ENCODE assay signal across 29 cellular contexts in genomic region chr4:1576200-1576960, GRCh38.
DNase-seq lines count a peak whose midpoint lies in the region; ATAC-seq and TF ChIP-seq lines count a peak whose summit lies in the region.
"Had no signal": no experiment of that assay in that cellular context is flagged by ENCODE, and none has a peak within 500 bp of the region (broad histone marks: within the 10 kb centered on the region; RNA-seq: fewer than 3 reads in every experiment).

No MANE protein-coding gene starts in this region.

- ATAC-seq in CD4-positive, CD25-positive, alpha-beta regulatory T cell (ENCODE audit: low read depth in 2 of 2) = no peak
- ATAC-seq in RWPE2 (ENCODE audit: low read depth) (no peak), left cardiac atrium (no peak), GM18520 (IDR thresholded peaks at IDR 0.05; ENCODE audit: unreplicated experiment) (no peak), gastrocnemius medialis (no peak)
- ATAC-seq: activated T-cell treated with anti-CD3 and anti-CD28 coated beads, Interleukin-2, amount 50 U/mL, for 72 hours; left lung; stimulated activated naive CD8-positive, alpha-beta T cell treated with anti-CD3 and anti-CD28 coated beads, Interleukin-15, Interleukin-2, amounts not matched to agents 100 U/mL and 50 U/mL, for 24 hours had no signal

- TF ChIP-seq POLR2A in gastrocnemius medialis (IDR thresholded peaks at IDR 0.05) = no peak

- peaks cover 4 to 15% (median 7%) of the 10 kb centered on the region in 4 donors for H3K4me1 Mint-ChIP-seq in CD4-positive, CD25-positive, alpha-beta regulatory T cell

- H3K27ac ChIP-seq in CD4-positive, CD25-positive, alpha-beta regulatory T cell (ENCODE audit: insufficient read depth, low read length, poor library complexity, severe bottlenecking) = no peak overlapping the region
- H3K27ac ChIP-seq in RWPE2 (ENCODE audit: poor library complexity, severe bottlenecking) = no peak overlapping the region
- no peak overlapping the region for H3K27ac ChIP-seq in osteoblast (ENCODE audit: low read depth, low read length)
- no peak overlapping the region for H3K27ac ChIP-seq in gastrocnemius medialis
- H3K27ac ChIP-seq: breast epithelium, GM23248, left lung, skin epidermis had no signal

- H3K36me3 Mint-ChIP-seq in CD4-positive, CD25-positive, alpha-beta regulatory T cell = no peaks in the 10 kb centered on the region
- H3K36me3 Mint-ChIP-seq: CD8-positive, alpha-beta memory T cell had no signal

- no peaks in the 10 kb centered on the region for H4K20me1 ChIP-seq in osteoblast (ENCODE audit: insufficient read depth, low read length)

- H3K27ac Mint-ChIP-seq in CD4-positive, CD25-positive, alpha-beta regulatory T cell = no peak overlapping the region
- H3K27ac Mint-ChIP-seq: activated naive CD4-positive, alpha-beta T cell treated with anti-CD3 and anti-CD28 coated beads for 36 hours; activated T-cell treated with anti-CD3 and anti-CD28 coated beads, Interleukin-2, amount 50 U/mL, for 72 hours; B cell; HFFc6; T-helper 1 cell treated with Interleukin-12 subunit alpha and Interleukin-12 subunit beta and Interleukin-4 antibody, amounts not matched to agents 30 μg/mL and 1 μg/mL, for 36 hours had no signal

- peaks cover 5% of the 10 kb centered on the region for H3K4me1 ChIP-seq in CD4-positive, CD25-positive, alpha-beta regulatory T cell (ENCODE audit: control insufficient read depth, insufficient read depth, low read length, poor library complexity, severe bottlenecking)
- no peaks in the 10 kb centered on the region for H3K4me1 ChIP-seq in RWPE2 (ENCODE audit: insufficient read depth, poor library complexity, severe bottlenecking)
- peaks cover 5% of the 10 kb centered on the region for H3K4me1 ChIP-seq in osteoblast (ENCODE audit: insufficient read depth, low read length)
- peaks cover 0 to 5% of the 10 kb centered on the region in 2 donors for H3K4me1 ChIP-seq in gastrocnemius medialis
- H3K4me1 ChIP-seq: breast epithelium had no signal

- no peak for DNase-seq in CD4-positive, CD25-positive, alpha-beta regulatory T cell
- DNase-seq in RWPE2 (ENCODE audit: low spot score) = peak; percentile 19
- peak; percentile 22 for DNase-seq in left cardiac atrium
- DNase-seq in osteoblast (ENCODE audit: insufficient read length, low spot score, missing footprints) = peak; percentile 70
- no peak for DNase-seq in dermis blood vessel endothelial cell
- no peak for DNase-seq in gastrocnemius medialis
- DNase-seq: ACHN; activated CD4-positive, alpha-beta T cell treated with anti-CD3 and anti-CD28 coated beads, Interleukin-2, amount 50 U/mL, for 48 hours; activated CD4-positive, CD25-positive, alpha-beta regulatory T cell treated with anti-CD3 and anti-CD28 coated beads, Interleukin-2, amount 50 U/mL, for 72 hours; activated naive CD4-positive, alpha-beta T cell treated with anti-CD3 and anti-CD28 coated beads for 36 hours; activated T-cell treated with anti-CD3 and anti-CD28 coated beads, Interleukin-2, amount 50 U/mL, for 72 hours; amygdala; effector CD4-positive, alpha-beta T cell; GM23248; HFFc6; IMR-90; NCI-H1436; NCI-H2081 treated with DMSO at 0.1 percent for 48 hours; NCI-H226; NCI-H69; RPMI8226; stimulated activated naive CD8-positive, alpha-beta T cell treated with anti-CD3 and anti-CD28 coated beads, Interleukin-15, Interleukin-2, amounts not matched to agents 100 U/mL and 50 U/mL, for 24 hours had no signal

- H3K4me3 Mint-ChIP-seq in CD4-positive, CD25-positive, alpha-beta regulatory T cell = peak overlapping the region; percentile 29 to 78 (median 39)
- H3K4me3 Mint-ChIP-seq: activated naive CD4-positive, alpha-beta T cell treated with anti-CD3 and anti-CD28 coated beads for 36 hours; activated T-cell treated with anti-CD3 and anti-CD28 coated beads, Interleukin-2, amount 50 U/mL, for 72 hours; B cell; HFFc6 had no signal

- no peak overlapping the region for H3K4me3 ChIP-seq in CD4-positive, CD25-positive, alpha-beta regulatory T cell (ENCODE audit: low read depth, low read length)
- H3K4me3 ChIP-seq in RWPE2 (ENCODE audit: severe bottlenecking) = no peak overlapping the region
- no peak overlapping the region for H3K4me3 ChIP-seq in osteoblast (ENCODE audit: insufficient read depth, low read length)
- no peak overlapping the region for H3K4me3 ChIP-seq in gastrocnemius medialis
- H3K4me3 ChIP-seq: breast epithelium, GM23248, left lung, skin epidermis had no signal

- H3K27me3 Mint-ChIP-seq in CD4-positive, CD25-positive, alpha-beta regulatory T cell = no peaks in the 10 kb centered on the region
- H3K27me3 Mint-ChIP-seq: B cell; CD8-positive, alpha-beta memory T cell had no signal

- no peaks in the 10 kb centered on the region for H3K9me3 ChIP-seq in CD4-positive, CD25-positive, alpha-beta regulatory T cell (ENCODE audit: control insufficient read depth in 2 of 2, low read length in 2 of 2)
- H3K9me3 ChIP-seq in RWPE2 (ENCODE audit: severe bottlenecking) = no peaks in the 10 kb centered on the region
- H3K9me3 ChIP-seq in osteoblast (ENCODE audit: low read depth, low read length) = no peaks in the 10 kb centered on the region
- H3K9me3 ChIP-seq in gastrocnemius medialis = no peaks in the 10 kb centered on the region
- H3K9me3 ChIP-seq: breast epithelium, left lung had no signal

- H2AFZ ChIP-seq in osteoblast (ENCODE audit: low read length) = no peak overlapping the region
- H2AFZ ChIP-seq: GM23248 had no signal

- H3K27me3 ChIP-seq in CD4-positive, CD25-positive, alpha-beta regulatory T cell (ENCODE audit: control insufficient read depth, insufficient read depth, low read length) = no peaks in the 10 kb centered on the region
- H3K27me3 ChIP-seq in RWPE2 (ENCODE audit: insufficient read depth, poor library complexity, severe bottlenecking) = no peaks in the 10 kb centered on the region
- no peaks in the 10 kb centered on the region for H3K27me3 ChIP-seq in osteoblast (ENCODE audit: insufficient read depth, low read length)
- H3K27me3 ChIP-seq in gastrocnemius medialis = peaks cover 30 to 54% (median 35%) of the 10 kb centered on the region in 3 donors
- H3K27me3 ChIP-seq: breast epithelium, left lung had no signal

- intact Hi-C loops in left cardiac atrium (cut with DNase I) = no loop called here
- intact Hi-C loops in gastrocnemius medialis (cut with DNase I; ENCODE audit: low total_unique reads) = no loop called here

- H3K9me3 Mint-ChIP-seq in CD4-positive, CD25-positive, alpha-beta regulatory T cell = peaks cover 0 to 2% (median 0%) of the 10 kb centered on the region in 7 donors
- H3K9me3 Mint-ChIP-seq: activated naive CD4-positive, alpha-beta T cell treated with anti-CD3 and anti-CD28 coated beads for 36 hours; activated T-cell treated with anti-CD3 and anti-CD28 coated beads, Interleukin-2, amount 50 U/mL, for 72 hours; CD8-positive, alpha-beta memory T cell; HFFc6 had no signal

- no peak for TF ChIP-seq CTCF in RWPE2 (IDR thresholded peaks at IDR 0.05; ENCODE audit: poor library complexity, severe bottlenecking)
- TF ChIP-seq CTCF in osteoblast (IDR thresholded peaks at IDR 0.05; ENCODE audit: extremely low read depth, low read depth, low read length) = no peak
- TF ChIP-seq CTCF in gastrocnemius medialis (IDR thresholded peaks at IDR 0.05 in 4 of 5, conservative IDR thresholded peaks at IDR 0.05 in 1 of 5) = no peak

- no peak overlapping the region for H3K4me2 ChIP-seq in osteoblast (ENCODE audit: insufficient read depth, low read length)

- in situ Hi-C loops in gastrocnemius medialis (cut with MboI; ENCODE audit: low sequenced_read_pairs in 4 of 4) = no loop called here

- H3K36me3 ChIP-seq in CD4-positive, CD25-positive, alpha-beta regulatory T cell (ENCODE audit: control insufficient read depth, insufficient read depth, low read length) = no peaks in the 10 kb centered on the region
- H3K36me3 ChIP-seq in RWPE2 (ENCODE audit: low read depth) (no peaks in the 10 kb centered on the region), osteoblast (ENCODE audit: insufficient read depth, low read length) (no peaks in the 10 kb centered on the region), gastrocnemius medialis (no peaks in the 10 kb centered on the region)
- H3K36me3 ChIP-seq: breast epithelium, left lung had no signal

- no peaks in the 10 kb centered on the region for H3K79me2 ChIP-seq in osteoblast (ENCODE audit: insufficient read depth, low read length)

Comparison
In these comparisons a context has a peak if more than half of its experiments do, and no peak if none do; other contexts are left out.
1. DNase-seq: peak in RWPE2 (single experiment), left cardiac atrium (single experiment) and osteoblast (single experiment); none in CD4-positive, CD25-positive, alpha-beta regulatory T cell (0 of 3), dermis blood vessel endothelial cell (single experiment) and gastrocnemius medialis (0 of 2).